In the genomic region with DNA sequence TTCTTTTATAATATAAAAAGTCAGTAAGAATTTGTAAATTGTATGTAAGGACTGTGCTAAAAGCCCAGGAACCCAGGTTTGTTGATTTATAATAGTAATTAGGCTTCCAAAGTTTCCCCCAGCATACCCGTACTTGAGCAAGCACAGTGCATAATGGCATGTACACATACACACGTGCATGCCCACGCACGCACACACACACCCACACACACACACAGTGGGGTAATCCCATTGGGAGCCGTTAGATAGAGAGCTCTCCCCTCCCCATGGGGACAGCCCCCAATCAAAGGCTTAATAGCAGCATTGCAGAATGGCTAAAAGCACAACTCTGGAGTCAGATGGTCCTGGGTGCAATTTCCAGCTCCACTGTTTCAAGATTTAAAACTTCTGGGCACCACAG, we compare ENCODE assay signal across 23 cellular contexts.
"Had no signal": no experiment of that assay in that cellular context is flagged by ENCODE, and none has a peak within 500 bp of the region (broad histone marks: within the 10 kb centered on the region; RNA-seq: fewer than 3 reads in every experiment).

No MANE protein-coding gene starts in this region.

- DNase-seq: effector CD8-positive, alpha-beta T cell; effector memory CD8-positive, alpha-beta T cell; endodermal cell; erythroblast; esophagus squamous epithelium; foreskin fibroblast; foreskin melanocyte; gastrocnemius medialis; glutamatergic neuron; head of caudate nucleus; heart right ventricle; hippocampal formation; left cardiac atrium; left lung; left ventricle myocardium superior; lower lobe of right lung; mesenchymal stem cell; mucosa of descending colon; naive B cell; naive thymus-derived CD8-positive, alpha-beta T cell had no signal

- ATAC-seq: effector memory CD8-positive, alpha-beta T cell; esophagus mucosa; gastrocnemius medialis; heart right ventricle; left cardiac atrium; left lung; left ventricle myocardium superior; lower lobe of right lung; mucosa of descending colon; naive thymus-derived CD8-positive, alpha-beta T cell had no signal

- H3K27me3 ChIP-seq: esophagus squamous epithelium, gastrocnemius medialis, heart right ventricle, left lung had no signal

- H3K4me1 ChIP-seq: gastrocnemius medialis, heart right ventricle, left lung, lower lobe of right lung had no signal

- H3K27ac ChIP-seq: coronary artery, epithelial cell of prostate, esophagus squamous epithelium, gastrocnemius medialis, heart right ventricle, left lung, lower lobe of right lung had no signal

- H3K4me3 ChIP-seq: coronary artery, esophagus squamous epithelium, gastrocnemius medialis, heart right ventricle, left lung, lower lobe of right lung, mucosa of descending colon had no signal

- H3K9me3 ChIP-seq: esophagus squamous epithelium, gastrocnemius medialis, heart right ventricle, left lung, lower lobe of right lung, mucosa of descending colon had no signal

- H3K36me3 ChIP-seq: esophagus squamous epithelium, gastrocnemius medialis, left lung had no signal
